Comparison of ENCODE assay signal across 1 cellular context in genomic region chr19:7873304-7874079, GRCh38.
TF ChIP-seq lines count a peak whose summit lies in the region.

No MANE protein-coding gene starts in this region.

TF ChIP-seq in HCT116, 20 proteins besides CTCF, POLR2A, EP300 and RAD21 (continued from another document):
- no peak for TF ChIP-seq TCF7L2 (IDR thresholded peaks at IDR 0.05; ENCODE audit: borderline replicate concordance, extremely low read depth, insufficient read depth, insufficient read length)
- TF ChIP-seq ZFX (IDR thresholded peaks at IDR 0.05): no peak
- no peak for TF ChIP-seq EGR1 (IDR thresholded peaks at IDR 0.05; ENCODE audit: low read depth)
- TF ChIP-seq JUND (IDR thresholded peaks at IDR 0.05): no peak
- no peak for TF ChIP-seq ZNF274 (IDR thresholded peaks at IDR 0.05; ENCODE audit: low read depth, low read length)
- no peak for TF ChIP-seq POLR2AphosphoS5 (IDR thresholded peaks at IDR 0.05; ENCODE audit: low read depth, low read length)
- TF ChIP-seq CBX3 (IDR thresholded peaks at IDR 0.05; ENCODE audit: low read depth): no peak
